1 cellular context compared by ENCODE assay signal in the genomic region with DNA sequence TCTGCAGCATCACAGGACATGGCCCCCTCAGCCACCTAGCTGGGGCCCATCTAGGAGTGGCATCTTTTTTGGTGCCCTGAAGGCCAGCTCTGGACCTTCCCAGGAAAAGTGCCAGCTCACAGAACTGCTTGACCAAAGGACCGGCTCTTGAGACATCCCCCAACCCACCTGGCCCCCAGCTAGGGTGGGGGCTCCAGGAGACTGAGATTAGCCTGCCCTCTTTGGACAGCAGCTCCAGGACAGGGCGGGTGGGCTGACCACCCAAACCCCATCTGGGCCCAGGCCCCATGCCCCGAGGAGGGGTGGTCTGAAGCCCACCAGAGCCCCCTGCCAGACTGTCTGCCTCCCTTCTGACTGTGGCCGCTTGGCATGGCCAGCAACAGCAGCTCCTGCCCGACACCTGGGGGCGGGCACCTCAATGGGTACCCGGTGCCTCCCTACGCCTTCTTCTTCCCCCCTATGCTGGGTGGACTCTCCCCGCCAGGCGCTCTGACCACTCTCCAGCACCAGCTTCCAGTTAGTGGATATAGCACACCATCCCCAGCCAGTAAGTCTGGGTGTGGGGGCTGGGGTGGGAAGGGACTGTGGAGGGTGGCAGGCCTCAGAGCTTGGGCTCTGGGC.
TF ChIP-seq lines count a peak whose summit lies in the region.

No MANE protein-coding gene starts in this region.

TF ChIP-seq in IMR-90, 13 proteins besides CTCF, POLR2A, EP300 and RAD21 (continued from another document):
- no peak for TF ChIP-seq SMC3 (IDR thresholded peaks at IDR 0.05; ENCODE audit: low read depth, low read length)
